In the genomic region with DNA sequence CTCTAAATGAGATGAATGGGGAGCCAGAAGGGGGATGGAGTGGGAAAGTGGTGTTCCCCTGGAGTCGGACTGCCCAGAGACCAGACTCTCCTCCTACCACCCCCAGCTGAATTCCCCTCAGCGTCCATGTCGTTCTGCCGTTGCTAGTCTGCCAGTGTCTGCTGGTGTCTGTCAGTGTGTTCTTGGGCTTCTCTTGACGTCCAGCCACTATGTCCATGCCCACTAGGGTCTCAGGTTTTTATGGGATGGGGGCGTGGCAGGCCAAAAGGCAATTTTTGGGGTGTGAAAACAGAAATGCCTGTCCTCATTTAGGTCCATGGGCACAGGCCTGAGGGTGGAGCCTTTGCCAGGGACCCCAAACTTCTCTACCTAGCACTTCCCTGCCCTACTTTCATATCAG, we compare ENCODE assay signal across 35 cellular contexts.
"Had no signal": no experiment of that assay in that cellular context is flagged by ENCODE, and none has a peak within 500 bp of the region (broad histone marks: within the 10 kb centered on the region; RNA-seq: fewer than 3 reads in every experiment).

No MANE protein-coding gene starts in this region.

- H3K4me2 ChIP-seq: KMS-11 had no signal

- DNase-seq: Karpas-422, Kasumi-1, MG63, MM.1S, MV-4-11, NCI-H1048, NCI-H1092, NCI-H1092 treated with DMSO at 0.1 percent for 48 hours, NCI-H1105, NCI-H1105 treated with DMSO at 0.1 percent for 48 hours, NCI-H1417, NCI-H1417 treated with DMSO at 0.1 percent for 48 hours, NCI-H1436, NCI-H1436 treated with DMSO at 0.1 percent for 48 hours, NCI-H146, NCI-H1694, NCI-H1694 treated with DMSO at 0.1 percent for 48 hours, NCI-H187, NCI-H187 treated with DMSO at 0.1 percent for 48 hours, NCI-H1930, NCI-H2029, NCI-H2029 treated with DMSO at 0.1 percent for 48 hours, NCI-H2081, NCI-H2081 treated with DMSO at 0.1 percent for 48 hours, NCI-H2107, NCI-H2171, NCI-H2171 treated with DMSO at 0.1 percent for 48 hours, NCI-H2227 treated with DMSO at 0.1 percent for 48 hours, NCI-H226, NCI-H345, NCI-H446, NCI-H446 treated with DMSO at 0.1 percent for 48 hours, NCI-H510A, NCI-H510A treated with DMSO at 0.1 percent for 48 hours had no signal

- H3K27ac ChIP-seq: KMS-11 had no signal

- H3K9me3 ChIP-seq: MG63 had no signal

- H3K27me3 ChIP-seq: MG63 had no signal

- H3K36me3 ChIP-seq: MG63 had no signal

- H3K4me3 ChIP-seq: MG63 had no signal
